In genomic region chr2:177265834-177266817, GRCh38 we compare ENCODE assay signal across 8 cellular contexts. TPM values are rescaled to one million over a fixed set of nuclear protein-coding genes. Genes with fewer than 3 reads are reported as not detected.
DNase-seq lines count a peak whose midpoint lies in the region; ATAC-seq and TF ChIP-seq lines count a peak whose summit lies in the region.

No MANE protein-coding gene starts in this region.

- no peak for ATAC-seq in activated CD8-positive, alpha-beta T cell treated with anti-CD3 and anti-CD28 coated beads for 36 hours
- ATAC-seq in GM19035 (IDR thresholded peaks at IDR 0.05; ENCODE audit: unreplicated experiment) (no peak), HG03354 (IDR thresholded peaks at IDR 0.05; ENCODE audit: poor library complexity, severe bottlenecking, unreplicated experiment) (no peak)

- CTCF ChIA-PET in activated CD8-positive, alpha-beta T cell treated with anti-CD3 and anti-CD28 coated beads for 36 hours (lab: Charles Lee) = interaction anchor here (0.8 to 7.1 kb wide), 9 partner anchors 13 to 101 kb away, joined by 3 to 67 read pairs (median 18); no protein-coding TSS in a partner anchor

- peaks cover 50% of the 10 kb centered on the region for H3K4me1 Mint-ChIP-seq in activated CD8-positive, alpha-beta T cell treated with anti-CD3 and anti-CD28 coated beads for 36 hours (ENCODE audit: low read depth)

- no peaks in the 10 kb centered on the region for H3K9me3 ChIP-seq in stomach smooth muscle (ENCODE audit: control insufficient read depth in 2 of 2, low read length in 2 of 2)

- peak overlapping the region; percentile 99 for H3K27ac Mint-ChIP-seq in activated CD8-positive, alpha-beta T cell treated with anti-CD3 and anti-CD28 coated beads for 36 hours

- peaks cover 18% of the 10 kb centered on the region for H3K36me3 Mint-ChIP-seq in activated CD8-positive, alpha-beta T cell treated with anti-CD3 and anti-CD28 coated beads for 36 hours (ENCODE audit: low read depth)

- H3K9ac ChIP-seq in stomach smooth muscle (ENCODE audit: low read length in 2 of 2) = peak overlapping the region; percentile 96 to 99

- H3K4me3 ChIP-seq in stomach smooth muscle (ENCODE audit: low read length in 2 of 2) = peak overlapping the region; percentile 78 to 87

- H3K36me3 ChIP-seq in stomach smooth muscle (ENCODE audit: control insufficient read depth in 2 of 2, insufficient read depth in 2 of 2, low read length in 2 of 2) = no peaks in the 10 kb centered on the region

- intact Hi-C loops in activated CD8-positive, alpha-beta T cell treated with anti-CD3 and anti-CD28 coated beads for 36 hours (cut with micrococcal nuclease) = loop anchor here (2.0 kb wide), 2 partner anchors 25 to 53 kb away; partner anchors contain the start of gene HNRNPA3

- DNase-seq in EH (ENCODE audit: low read depth) (peak; percentile 57), HuH-7 (ENCODE audit: low spot score) (peak; percentile 42), hepatic stellate cell (ENCODE audit: low spot score) (peak; percentile 31)
- no peak for DNase-seq in activated CD8-positive, alpha-beta T cell treated with anti-CD3 and anti-CD28 coated beads for 36 hours
- DNase-seq in stimulated activated CD4-positive, alpha-beta T cell treated with anti-CD3 and anti-CD28 coated beads, Interleukin-4, amount 100 ng/mL, for 4 hours = no peak

- no peak for TF ChIP-seq CTCF in activated CD8-positive, alpha-beta T cell treated with anti-CD3 and anti-CD28 coated beads for 36 hours (IDR thresholded peaks at IDR 0.05)

- H3K27ac ChIP-seq in stomach smooth muscle (ENCODE audit: low read length) = peak overlapping the region; percentile 99

- H3K4me3 Mint-ChIP-seq in activated CD8-positive, alpha-beta T cell treated with anti-CD3 and anti-CD28 coated beads for 36 hours = peak overlapping the region; percentile 90

- no peaks in the 10 kb centered on the region for H3K9me3 Mint-ChIP-seq in activated CD8-positive, alpha-beta T cell treated with anti-CD3 and anti-CD28 coated beads for 36 hours

- H3K27me3 ChIP-seq in stomach smooth muscle (ENCODE audit: control insufficient read depth in 1 of 2, insufficient read depth in 2 of 2, low read length in 2 of 2) = no peaks in the 10 kb centered on the region

- H3K27me3 Mint-ChIP-seq in activated CD8-positive, alpha-beta T cell treated with anti-CD3 and anti-CD28 coated beads for 36 hours = no peaks in the 10 kb centered on the region

- H3K4me1 ChIP-seq in stomach smooth muscle (ENCODE audit: control insufficient read depth, insufficient read depth, low read length) = peaks cover 6% of the 10 kb centered on the region

- POLR2A ChIA-PET in activated CD8-positive, alpha-beta T cell treated with anti-CD3 and anti-CD28 coated beads for 36 hours (lab: Charles Lee) = interaction anchor here (0.7 to 6.8 kb wide), 18 partner anchors 7 to 127 kb away, joined by 3 to 103 read pairs (median 22); partner anchors contain the start of genes AGPS and HNRNPA3

RNA-seq across cellular contexts. Expression of gene NFE2L2, which starts 1.6 kb away (rescaled TPM):
- total RNA-seq in activated CD8-positive, alpha-beta T cell treated with anti-CD3 and anti-CD28 coated beads for 36 hours = 10 to 100 TPM; 57.3 to 57.6 TPM

RNA-seq across cellular contexts. Expression of gene HNRNPA3, which starts 53.5 kb away (rescaled TPM):
- total RNA-seq in activated CD8-positive, alpha-beta T cell treated with anti-CD3 and anti-CD28 coated beads for 36 hours = 100 to 1,000 TPM; 292 to 308 TPM

Comparison
In these comparisons a context has a peak if more than half of its experiments do, and no peak if none do; other contexts are left out.
1. DNase-seq: peak in EH (single experiment), HuH-7 (single experiment) and hepatic stellate cell (single experiment); none in activated CD8-positive, alpha-beta T cell treated with anti-CD3 and anti-CD28 coated beads for 36 hours (single experiment) and stimulated activated CD4-positive, alpha-beta T cell treated with anti-CD3 and anti-CD28 coated beads, Interleukin-4, amount 100 ng/mL, for 4 hours (0 of 2).